ENCODE assay signal across 10 cellular contexts in the genomic region with DNA sequence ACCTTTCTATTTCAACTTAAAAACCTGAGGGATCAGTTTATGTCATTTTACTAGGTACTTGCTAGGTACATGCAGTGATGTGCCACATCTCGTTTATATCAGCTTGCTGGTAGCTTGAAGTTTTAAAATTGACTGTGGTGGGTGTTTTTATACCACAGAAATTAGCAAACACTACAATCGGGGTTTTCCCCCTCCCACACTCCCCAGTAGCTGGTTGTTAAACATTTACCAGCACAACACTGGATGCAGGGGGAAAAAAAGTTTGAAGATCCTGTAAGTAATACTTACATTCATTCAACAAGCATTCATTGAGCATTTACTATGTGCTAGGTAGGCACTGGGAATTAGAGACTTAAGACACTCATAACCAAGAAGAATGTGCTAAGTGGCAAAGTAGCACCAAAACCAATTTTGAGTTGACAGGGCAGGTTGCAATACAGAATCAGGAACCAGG. TPM values are rescaled to one million over a fixed set of nuclear protein-coding genes. Genes with fewer than 3 reads are reported as not detected.
A peak's percentile ranks its signal among the peaks of the same experiment; 100 is the strongest.
DNase-seq lines count a peak whose midpoint lies in the region; ATAC-seq lines count a peak whose summit lies in the region.
"Had no signal": no experiment of that assay in that cellular context is flagged by ENCODE, and none has a peak within 500 bp of the region (broad histone marks: within the 10 kb centered on the region; RNA-seq: fewer than 3 reads in every experiment).

No MANE protein-coding gene starts in this region.

- no peaks in the 10 kb centered on the region for H3K9me3 ChIP-seq in right cardiac atrium (ENCODE audit: control insufficient read depth, low read length)

- no peaks in the 10 kb centered on the region for H3K4me1 ChIP-seq in right cardiac atrium (ENCODE audit: control insufficient read depth, insufficient read depth, low read length)

- H3K27me3 ChIP-seq in right cardiac atrium (ENCODE audit: control insufficient read depth, insufficient read depth), result no peaks in the 10 kb centered on the region

- ATAC-seq in GM18499 (IDR thresholded peaks at IDR 0.05; ENCODE audit: insufficient read depth, unreplicated experiment) (peak; percentile 46), GM21390 (IDR thresholded peaks at IDR 0.05; ENCODE audit: unreplicated experiment) (peak; percentile 41), HG03571 (IDR thresholded peaks at IDR 0.05; ENCODE audit: unreplicated experiment) (peak; percentile 68), right cardiac atrium (no peak), HG03039 (IDR thresholded peaks at IDR 0.05; ENCODE audit: unreplicated experiment) (no peak)

- DNase-seq in stimulated activated CD4-positive, alpha-beta T cell treated with anti-CD3 and anti-CD28 coated beads, Interleukin-15, amount 100 ng/mL, for 48 hours (ENCODE audit: low read depth in 2 of 2), result peak; percentile 12 to 36
- DNase-seq in right cardiac atrium (no peak), NCI-H748 (lab: John Stamatoyannopoulos, UW; ENCODE audit: unreplicated experiment) (no peak), DMS114 treated with DMSO at 0.1 percent for 48 hours (lab: John Stamatoyannopoulos, UW; ENCODE audit: unreplicated experiment) (no peak)
- DNase-seq: GM23248, NCI-H774 had no signal

- H3K4me3 ChIP-seq in right cardiac atrium (ENCODE audit: low read length), result no peak overlapping the region
- H3K4me3 ChIP-seq: GM23248 had no signal

- H3K27ac ChIP-seq in right cardiac atrium (ENCODE audit: low read length), result no peak overlapping the region
- H3K27ac ChIP-seq: GM23248 had no signal

- WGBS in right cardiac atrium, result 78% methylated on average over 2 of the region's 2 CpGs

- intact Hi-C loops in right cardiac atrium (cut with DNase I), result no loop called here

RNA-seq across cellular contexts. Expression of a gene that starts 32.6 kb away (rescaled TPM):
- 10 to 100 TPM in 2 of 4 donors, 1 to 10 TPM in 2; 8.7 to 12.5 (median 9.8) TPM for total RNA-seq in right cardiac atrium
- 3.9 TPM for polyA plus RNA-seq in right cardiac atrium

Comparison
In these comparisons a context has a peak if more than half of its experiments do, and no peak if none do; other contexts are left out.
1. ATAC-seq: peak in GM18499 (single experiment), GM21390 (single experiment) and HG03571 (single experiment); none in right cardiac atrium (0 of 2) and HG03039 (single experiment).
2. DNase-seq: peak in stimulated activated CD4-positive, alpha-beta T cell treated with anti-CD3 and anti-CD28 coated beads, Interleukin-15, amount 100 ng/mL, for 48 hours (2 of 2); none in right cardiac atrium (0 of 3), NCI-H748 (single experiment) and DMS114 treated with DMSO at 0.1 percent for 48 hours (single experiment).